9 cellular contexts compared by ENCODE assay signal in the genomic region with DNA sequence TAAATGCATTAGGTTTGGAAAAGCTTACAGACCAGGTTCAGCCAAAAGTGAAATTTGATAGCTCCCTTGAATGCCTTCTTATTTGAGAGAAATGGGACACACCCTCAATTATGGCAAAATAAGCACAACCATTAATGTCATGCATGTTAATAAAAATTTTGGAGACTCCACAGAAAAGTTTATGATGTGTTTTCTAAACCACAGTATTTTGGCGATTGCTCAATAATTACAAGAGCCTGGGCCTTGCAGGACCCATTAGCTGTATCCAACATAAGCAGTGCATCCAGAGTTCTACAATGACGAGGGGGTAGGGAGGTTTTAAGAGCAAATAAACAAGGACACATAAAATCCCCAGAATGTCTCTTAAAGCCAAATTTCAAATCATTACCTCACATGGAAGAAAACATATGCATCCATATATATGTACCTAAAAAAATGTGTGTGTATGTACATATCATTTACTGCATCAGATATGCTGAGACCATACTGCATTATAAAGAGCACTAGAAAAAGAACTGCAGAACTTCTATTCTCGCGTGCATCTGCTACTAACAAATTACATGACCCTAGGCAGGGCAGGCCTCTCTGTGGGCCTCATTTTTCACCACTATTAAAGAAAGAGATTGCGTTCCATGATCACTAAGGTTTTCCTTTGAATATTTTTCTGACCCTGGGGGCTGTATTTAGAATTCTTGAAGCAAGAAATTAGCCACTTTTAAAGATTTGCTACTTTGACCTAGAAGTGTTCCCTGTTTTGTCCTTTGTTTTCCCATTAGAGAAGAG.
DNase-seq lines count a peak whose midpoint lies in the region; TF ChIP-seq lines count a peak whose summit lies in the region.
"Had no signal": no experiment of that assay in that cellular context is flagged by ENCODE, and none has a peak within 500 bp of the region (broad histone marks: within the 10 kb centered on the region; RNA-seq: fewer than 3 reads in every experiment).

No MANE protein-coding gene starts in this region.

- POLR2A ChIA-PET in GM10248 (lab: Yijun Ruan, JAX): no interaction called here

- DNase-seq in NCI-H1417 (lab: John Stamatoyannopoulos, UW) (peak in 2 of 3 experiments; percentile 32 to 63), NCI-H1417 treated with DMSO at 0.1 percent for 48 hours (lab: John Stamatoyannopoulos, UW) (no peak), NCI-H748 (lab: John Stamatoyannopoulos, UW; ENCODE audit: unreplicated experiment) (peak; percentile 80), fibroblast of gingiva (ENCODE audit: low read depth) (peak; percentile 14), retina (peak; percentile 47), germinal center (ENCODE audit: low spot score) (no peak), GM10248 (ENCODE audit: extremely low spot score) (no peak)
- no peak for DNase-seq in activated CD8-positive, alpha-beta memory T cell treated with anti-CD3 and anti-CD28 coated beads, Interleukin-2, amount 50 U/mL, for 48 hours
- DNase-seq: stimulated activated naive CD4-positive, alpha-beta T cell treated with Interleukin-2 at 50 U/mL for 16 hours had no signal

- CTCF ChIA-PET in GM10248 (lab: Yijun Ruan, JAX): no interaction called here

- no peak for TF ChIP-seq CTCF in GM10248 (IDR thresholded peaks at IDR 0.05; ENCODE audit: control extremely low read depth, extremely low read depth, low read depth, missing control alignments)

Comparison
In these comparisons a context has a peak if more than half of its experiments do, and no peak if none do; other contexts are left out.
1. DNase-seq: peak in NCI-H1417 (2 of 3), NCI-H748 (single experiment), fibroblast of gingiva (single experiment) and retina (single experiment); none in NCI-H1417 treated with DMSO at 0.1 percent for 48 hours (single experiment), germinal center (single experiment), GM10248 (single experiment) and activated CD8-positive, alpha-beta memory T cell treated with anti-CD3 and anti-CD28 coated beads, Interleukin-2, amount 50 U/mL, for 48 hours (single experiment).